Comparison of ENCODE assay signal across 10 cellular contexts in the genomic region with DNA sequence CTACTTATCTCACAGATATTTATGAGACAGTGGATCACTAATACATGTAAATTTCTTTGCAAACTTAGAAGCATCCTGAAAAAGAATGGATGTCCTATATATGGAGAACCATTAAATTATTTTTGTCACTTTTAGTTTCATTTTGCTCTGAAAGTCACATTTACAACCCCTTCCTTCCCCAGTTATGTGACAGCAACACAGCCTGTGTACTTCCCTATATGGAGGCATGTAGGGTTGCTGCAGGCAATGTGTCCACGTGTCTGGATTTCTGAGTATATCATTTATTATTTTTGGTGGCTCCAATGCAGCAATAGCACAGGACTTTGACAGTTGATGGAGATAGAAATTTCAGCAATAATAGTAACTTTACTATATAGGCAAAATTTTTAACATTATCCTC.
A peak's percentile ranks its signal among the peaks of the same experiment; 100 is the strongest.
DNase-seq lines count a peak whose midpoint lies in the region; ATAC-seq and TF ChIP-seq lines count a peak whose summit lies in the region.
"Had no signal": no experiment of that assay in that cellular context is flagged by ENCODE, and none has a peak within 500 bp of the region (broad histone marks: within the 10 kb centered on the region; RNA-seq: fewer than 3 reads in every experiment).

No MANE protein-coding gene starts in this region.

- H4K20me1 ChIP-seq in KMS-11 (ENCODE audit: insufficient read depth) = no peaks in the 10 kb centered on the region

- no peak for DNase-seq in naive thymus-derived CD4-positive, alpha-beta T cell
- DNase-seq in ecto neural progenitor cell (ENCODE audit: low spot score) = no peak
- DNase-seq in D341Med (ENCODE audit: low spot score) = no peak
- no peak for DNase-seq in DMS53 (lab: John Stamatoyannopoulos, UW)
- no peak for DNase-seq in EL
- DNase-seq: activated T-cell treated with anti-CD3 and anti-CD28 coated beads, Interleukin-2, amount 50 U/mL, for 4 hours had no signal

- no peak for TF ChIP-seq CTCF in KMS-11 (conservative IDR thresholded peaks at IDR 0.05; ENCODE audit: low read depth, low read length)

- H3K4me1 ChIP-seq in KMS-11 (ENCODE audit: low read depth, poor library complexity, severe bottlenecking) = peaks cover 11% of the 10 kb centered on the region
- no peaks in the 10 kb centered on the region for H3K4me1 ChIP-seq in naive thymus-derived CD4-positive, alpha-beta T cell (ENCODE audit: control insufficient read depth in 2 of 2, insufficient read depth in 2 of 2, low read length in 2 of 2)

- no peak overlapping the region for H3K4me3 ChIP-seq in KMS-11 (IDR thresholded peaks at IDR 0.05; ENCODE audit: insufficient read depth, low read depth, low read length)
- H3K4me3 ChIP-seq in naive thymus-derived CD4-positive, alpha-beta T cell (ENCODE audit: low read length) = no peak overlapping the region

- ATAC-seq in GM18873 (IDR thresholded peaks at IDR 0.05; ENCODE audit: low FRiP score, unreplicated experiment) (peak; percentile 77), HG02588 (IDR thresholded peaks at IDR 0.05; ENCODE audit: unreplicated experiment) (peak; percentile 94)
- peak; percentile 70 for ATAC-seq in naive thymus-derived CD4-positive, alpha-beta T cell
- ATAC-seq: activated T-cell treated with anti-CD3 and anti-CD28 coated beads, Interleukin-2, amount 50 U/mL, for 4 hours had no signal

- peaks cover 0 to 21% (median 0%) of the 10 kb centered on the region in 5 donors for H3K27me3 Mint-ChIP-seq in naive thymus-derived CD4-positive, alpha-beta T cell

- peak overlapping the region in 5 of 10 donors; percentile 14 to 74 (median 43) for H3K4me3 Mint-ChIP-seq in naive thymus-derived CD4-positive, alpha-beta T cell
- H3K4me3 Mint-ChIP-seq: activated T-cell treated with anti-CD3 and anti-CD28 coated beads, Interleukin-2, amount 50 U/mL, for 4 hours; nephron had no signal

- peaks cover 0 to 1% (median 0%) of the 10 kb centered on the region in 11 donors for H3K9me3 Mint-ChIP-seq in naive thymus-derived CD4-positive, alpha-beta T cell
- H3K9me3 Mint-ChIP-seq: activated T-cell treated with anti-CD3 and anti-CD28 coated beads, Interleukin-2, amount 50 U/mL, for 4 hours; nephron had no signal

- peak overlapping the region in 1 of 9 donors; percentile 54 for H3K27ac Mint-ChIP-seq in naive thymus-derived CD4-positive, alpha-beta T cell
- H3K27ac Mint-ChIP-seq: nephron had no signal

- H3K4me2 ChIP-seq in KMS-11 = 0 out of 2 replicates have a peak overlapping the region, but pooled peaks have one; percentile 11

- no peaks in the 10 kb centered on the region for H3K9me3 ChIP-seq in naive thymus-derived CD4-positive, alpha-beta T cell (ENCODE audit: control insufficient read depth in 2 of 3, low read length in 3 of 3)

- no peaks in the 10 kb centered on the region for H3K79me2 ChIP-seq in KMS-11 (ENCODE audit: insufficient read depth, low read depth)

- peak overlapping the region; percentile 26 for H2AFZ ChIP-seq in KMS-11 (ENCODE audit: low read depth)

- no peak overlapping the region for H3K27ac ChIP-seq in KMS-11
- no peak overlapping the region for H3K27ac ChIP-seq in naive thymus-derived CD4-positive, alpha-beta T cell (ENCODE audit: low read depth, low read length)

- POLR2A ChIA-PET in naive thymus-derived CD4-positive, alpha-beta T cell (lab: Charles Lee) = no interaction called here

- peaks cover 0 to 5% (median 0%) of the 10 kb centered on the region in 5 donors for H3K36me3 Mint-ChIP-seq in naive thymus-derived CD4-positive, alpha-beta T cell

- H3K27me3 ChIP-seq in KMS-11 (ENCODE audit: insufficient read depth, low read depth) = no peaks in the 10 kb centered on the region
- H3K27me3 ChIP-seq in naive thymus-derived CD4-positive, alpha-beta T cell (ENCODE audit: control insufficient read depth in 2 of 2, insufficient read depth in 2 of 2, low read length in 2 of 2) = no peaks in the 10 kb centered on the region

- CTCF ChIA-PET in naive thymus-derived CD4-positive, alpha-beta T cell (lab: Charles Lee) = no interaction called here

- H3K9ac ChIP-seq in KMS-11 = no peak overlapping the region

- intact Hi-C loops in naive thymus-derived CD4-positive, alpha-beta T cell (cut with micrococcal nuclease) = no loop called here

- no peaks in the 10 kb centered on the region for H3K36me3 ChIP-seq in KMS-11 (ENCODE audit: insufficient read depth)
- no peaks in the 10 kb centered on the region for H3K36me3 ChIP-seq in naive thymus-derived CD4-positive, alpha-beta T cell (ENCODE audit: control insufficient read depth in 2 of 3, insufficient read depth in 3 of 3, low read length in 3 of 3)

- H3K4me1 Mint-ChIP-seq in naive thymus-derived CD4-positive, alpha-beta T cell = peaks cover 2 to 10% (median 8%) of the 10 kb centered on the region in 7 donors
- H3K4me1 Mint-ChIP-seq: nephron had no signal
